In genomic region chr6:169172435-169172834, GRCh38 we compare ENCODE assay signal across 10 cellular contexts.
A peak's percentile ranks its signal among the peaks of the same experiment; 100 is the strongest.
DNase-seq lines count a peak whose midpoint lies in the region; ATAC-seq and TF ChIP-seq lines count a peak whose summit lies in the region.
"Had no signal": no experiment of that assay in that cellular context is flagged by ENCODE, and none has a peak within 500 bp of the region (broad histone marks: within the 10 kb centered on the region; RNA-seq: fewer than 3 reads in every experiment).

No MANE protein-coding gene starts in this region.

- H3K27me3 ChIP-seq in ascending aorta, result no peaks in the 10 kb centered on the region
- H3K27me3 ChIP-seq in right atrium auricular region, result no peaks in the 10 kb centered on the region
- H3K27me3 ChIP-seq in thyroid gland, result no peaks in the 10 kb centered on the region
- H3K27me3 ChIP-seq in H7 (ENCODE audit: control insufficient read depth, insufficient read depth, low read length), result no peaks in the 10 kb centered on the region

- TF ChIP-seq CTCF in ascending aorta (IDR thresholded peaks at IDR 0.05), result no peak
- TF ChIP-seq CTCF in right atrium auricular region (IDR thresholded peaks at IDR 0.05), result no peak
- TF ChIP-seq CTCF in thyroid gland (IDR thresholded peaks at IDR 0.05), result no peak

- H3K27ac ChIP-seq in ascending aorta (peak overlapping the region; percentile 87 to 95), right atrium auricular region (peak overlapping the region; percentile 71 to 72), thyroid gland (peak overlapping the region; percentile 47 to 56 (median 52))

- intact Hi-C loops in ascending aorta (cut with DNase I) (loop anchor here (1.0 to 2.0 kb wide), 2 partner anchors 18 to 42 kb away; no protein-coding TSS in a partner anchor), thyroid gland (cut with DNase I) (no loop called here)

- H3K9me3 ChIP-seq in ascending aorta (no peaks in the 10 kb centered on the region), right atrium auricular region (no peaks in the 10 kb centered on the region), thyroid gland (no peaks in the 10 kb centered on the region)

- no peak for ATAC-seq in HG03139 (IDR thresholded peaks at IDR 0.05; ENCODE audit: unreplicated experiment)

- DNase-seq in HS-27A (ENCODE audit: low read depth) (peak; percentile 40), ascending aorta (ENCODE audit: low spot score in 2 of 2) (peak; percentile 84 to 97), right atrium auricular region (ENCODE audit: low spot score) (peak; percentile 89), thyroid gland (peak; percentile 40 to 45), CD1c-positive myeloid dendritic cell (ENCODE audit: extremely low spot score) (no peak), H7 (no peak)
- DNase-seq in stimulated activated CD4-positive, alpha-beta T cell treated with anti-CD3 and anti-CD28 coated beads, Interleukin-1b, Interleukin-23, amount 100 ng/mL, for 48 hours, result no peak
- DNase-seq: activated effector memory CD4-positive, alpha-beta T cell treated with anti-CD3 and anti-CD28 coated beads, Interleukin-2, amount 50 U/mL, for 16 hours; Karpas-422 had no signal

- no peak overlapping the region for H3K4me3 ChIP-seq in ascending aorta
- no peak overlapping the region for H3K4me3 ChIP-seq in right atrium auricular region
- no peak overlapping the region for H3K4me3 ChIP-seq in thyroid gland (replicated peaks in 1 of 3)
- no peak overlapping the region for H3K4me3 ChIP-seq in H7 (ENCODE audit: insufficient read depth, low read depth, low read length)

- peaks cover 12 to 56% of the 10 kb centered on the region in 2 donors for H3K4me1 ChIP-seq in ascending aorta
- H3K4me1 ChIP-seq in right atrium auricular region, result peaks cover 0 to 16% of the 10 kb centered on the region in 2 donors
- H3K4me1 ChIP-seq in thyroid gland, result no peaks in the 10 kb centered on the region

- 59 to 78% methylated on average over 13 of the region's 13 CpGs for WGBS in thyroid gland, 2 donors

- TF ChIP-seq POLR2A in thyroid gland (IDR thresholded peaks at IDR 0.05), result no peak

- H3K36me3 ChIP-seq in ascending aorta (no peaks in the 10 kb centered on the region), right atrium auricular region (no peaks in the 10 kb centered on the region), thyroid gland (no peaks in the 10 kb centered on the region), H7 (replicated peaks; ENCODE audit: control insufficient read depth, insufficient read depth, low read length) (no peaks in the 10 kb centered on the region)

Comparison
In these comparisons a context has a peak if more than half of its experiments do, and no peak if none do; other contexts are left out.
1. DNase-seq: peak in HS-27A (single experiment), ascending aorta (2 of 2), right atrium auricular region (single experiment) and thyroid gland (2 of 2); none in stimulated activated CD4-positive, alpha-beta T cell treated with anti-CD3 and anti-CD28 coated beads, Interleukin-1b, Interleukin-23, amount 100 ng/mL, for 48 hours (single experiment), CD1c-positive myeloid dendritic cell (single experiment) and H7 (single experiment).
2. Peak in every context shown above with its lines, with median percentiles within 50 percentile points of each other: H3K27ac ChIP-seq.